12 cellular contexts compared by ENCODE assay signal in the genomic region with DNA sequence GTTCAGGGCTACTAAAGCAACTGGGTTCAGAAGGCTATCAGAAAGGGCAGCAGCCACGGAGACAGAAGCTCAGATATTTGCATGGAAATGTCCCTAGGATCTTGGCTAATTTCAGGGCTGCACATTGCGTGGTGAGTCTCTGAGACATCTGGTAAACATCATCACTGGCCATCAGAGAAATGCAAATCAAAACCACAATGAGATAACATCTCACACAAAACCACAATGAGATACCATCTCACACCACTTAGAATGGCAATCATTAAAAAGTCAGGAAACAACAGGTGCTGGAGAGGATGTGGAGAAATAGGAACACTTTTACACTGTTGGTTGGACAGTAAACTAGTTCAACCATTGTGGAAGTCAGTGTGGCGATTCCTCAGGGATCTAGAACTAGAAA. TPM values are rescaled to one million over a fixed set of nuclear protein-coding genes. Genes with fewer than 3 reads are reported as not detected.
DNase-seq lines count a peak whose midpoint lies in the region; ATAC-seq and TF ChIP-seq lines count a peak whose summit lies in the region.
"Not testable (repeated sequence)": the region's sequence is repeated elsewhere in the genome, so short reads cannot be mapped to it uniquely, and the experiment has no call there.
"Had no signal": no experiment of that assay in that cellular context is flagged by ENCODE, and none has a peak within 500 bp of the region (broad histone marks: within the 10 kb centered on the region; RNA-seq: fewer than 3 reads in every experiment).

No MANE protein-coding gene starts in this region.

- ATAC-seq in GM18867 (IDR thresholded peaks at IDR 0.05; ENCODE audit: unreplicated experiment) (peak; percentile 72), GM19463 (IDR thresholded peaks at IDR 0.05; ENCODE audit: unreplicated experiment) (peak; percentile 36), HG02571 (IDR thresholded peaks at IDR 0.05; ENCODE audit: unreplicated experiment) (peak; percentile 46), HG03135 (IDR thresholded peaks at IDR 0.05; ENCODE audit: unreplicated experiment) (peak; percentile 56), HG03558 (IDR thresholded peaks at IDR 0.05; ENCODE audit: extremely low read depth, unreplicated experiment) (peak; percentile 40)

- H3K4me3 ChIP-seq in fibroblast of mammary gland (ENCODE audit: control insufficient read depth, low read depth, low read length) = not testable (repeated sequence)

- not testable (repeated sequence) for TF ChIP-seq CTCF in fibroblast of mammary gland (conservative IDR thresholded peaks at IDR 0.05; ENCODE audit: control insufficient read depth, insufficient read depth, low read depth, low read length)

- DNase-seq in DMS53 (lab: John Stamatoyannopoulos, UW) (peak; percentile 20), RPMI7951 (ENCODE audit: low read depth) (peak; percentile 79), fibroblast of mammary gland (ENCODE audit: low read depth) (peak; percentile 51)

RNA-seq across cellular contexts. Expression of a gene that starts 4.6 kb away (rescaled TPM):
- 0.10 TPM in 1 of 2 replicates, not detected in the other for total RNA-seq in RPMI7951 (2014; rRNA removed; shearing (Covaris generic))
- total RNA-seq: A172; activated CD8-positive, alpha-beta memory T cell treated with anti-CD3 and anti-CD28 coated beads, Interleukin-2, amount 10 ng/mL, durations not matched to agents 7 days and 5 days; B cell; HT-29 had no signal

Comparison
In these comparisons a context has a peak if more than half of its experiments do, and no peak if none do; other contexts are left out.
1. DNase-seq: peak in every context shown above with its lines; median percentile 79 in RPMI7951; 51 in fibroblast of mammary gland; 20 in DMS53.